Comparison of ENCODE assay signal across 16 cellular contexts in the genomic region with DNA sequence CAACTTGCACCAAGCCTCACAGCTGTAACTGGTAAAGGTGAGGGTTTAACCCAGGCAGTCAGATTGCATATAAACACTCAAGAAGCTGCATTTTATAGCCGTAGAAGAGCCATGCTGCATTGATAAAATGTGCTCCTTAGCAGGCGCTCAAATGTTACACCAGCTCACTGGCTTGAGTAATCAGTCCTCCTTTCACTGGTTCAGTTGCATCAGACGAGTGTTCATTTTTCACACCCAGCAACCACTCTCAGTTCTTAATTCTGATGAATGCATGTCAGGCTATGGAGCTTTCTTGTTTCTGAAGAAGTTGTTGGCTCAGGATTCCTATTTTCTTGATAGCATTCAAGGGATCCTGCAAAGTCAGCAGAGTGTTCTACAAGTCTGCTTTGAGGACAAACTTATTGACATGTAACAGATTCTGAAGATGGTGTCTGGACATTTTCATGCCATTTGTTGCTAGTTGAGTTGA.
"Had no signal": no experiment of that assay in that cellular context is flagged by ENCODE, and none has a peak within 500 bp of the region (broad histone marks: within the 10 kb centered on the region; RNA-seq: fewer than 3 reads in every experiment).

No MANE protein-coding gene starts in this region.

- H3K4me3 ChIP-seq: ascending aorta, cardiac muscle cell, colonic mucosa, pancreas, right atrium auricular region, skin epidermis, thyroid gland had no signal

- H3K36me3 ChIP-seq: ascending aorta, cardiac muscle cell, colonic mucosa, pancreas, right atrium auricular region, thyroid gland had no signal

- H3K9me3 ChIP-seq: ascending aorta, colonic mucosa, pancreas, right atrium auricular region, thyroid gland had no signal

- DNase-seq: activated CD4-positive, alpha-beta memory T cell treated with anti-CD3 and anti-CD28 coated beads for 36 hours; activated CD4-positive, alpha-beta T cell treated with anti-CD3 and anti-CD28 coated beads for 1 hour; activated gamma-delta T cell treated with Interleukin-2 at 50 U/mL for 16 hours; activated naive CD8-positive, alpha-beta T cell treated with anti-CD3 and anti-CD28 coated beads, Interleukin-2, amount 10 ng/mL, durations not matched to agents 7 days and 5 days; activated T-cell treated with anti-CD3 and anti-CD28 coated beads, Interleukin-2, amount 50 U/mL, for 72 hours; colonic mucosa; effector CD8-positive, alpha-beta T cell; hypothalamus; midbrain; pancreas; stimulated activated CD4-positive, alpha-beta T cell treated with anti-CD3 and anti-CD28 coated beads, Interleukin-4, amount 100 ng/mL, for 4 hours had no signal

- ATAC-seq: activated T-cell treated with anti-CD3 and anti-CD28 coated beads, Interleukin-2, amount 50 U/mL, for 72 hours had no signal

- H3K4me1 ChIP-seq: ascending aorta, colonic mucosa had no signal

- H3K27me3 ChIP-seq: ascending aorta, cardiac muscle cell, colonic mucosa, pancreas, right atrium auricular region, thyroid gland had no signal

- H3K27ac ChIP-seq: ascending aorta, cardiac muscle cell, colonic mucosa, right atrium auricular region, skin epidermis, thyroid gland had no signal
